15 cellular contexts compared by ENCODE assay signal in the genomic region with DNA sequence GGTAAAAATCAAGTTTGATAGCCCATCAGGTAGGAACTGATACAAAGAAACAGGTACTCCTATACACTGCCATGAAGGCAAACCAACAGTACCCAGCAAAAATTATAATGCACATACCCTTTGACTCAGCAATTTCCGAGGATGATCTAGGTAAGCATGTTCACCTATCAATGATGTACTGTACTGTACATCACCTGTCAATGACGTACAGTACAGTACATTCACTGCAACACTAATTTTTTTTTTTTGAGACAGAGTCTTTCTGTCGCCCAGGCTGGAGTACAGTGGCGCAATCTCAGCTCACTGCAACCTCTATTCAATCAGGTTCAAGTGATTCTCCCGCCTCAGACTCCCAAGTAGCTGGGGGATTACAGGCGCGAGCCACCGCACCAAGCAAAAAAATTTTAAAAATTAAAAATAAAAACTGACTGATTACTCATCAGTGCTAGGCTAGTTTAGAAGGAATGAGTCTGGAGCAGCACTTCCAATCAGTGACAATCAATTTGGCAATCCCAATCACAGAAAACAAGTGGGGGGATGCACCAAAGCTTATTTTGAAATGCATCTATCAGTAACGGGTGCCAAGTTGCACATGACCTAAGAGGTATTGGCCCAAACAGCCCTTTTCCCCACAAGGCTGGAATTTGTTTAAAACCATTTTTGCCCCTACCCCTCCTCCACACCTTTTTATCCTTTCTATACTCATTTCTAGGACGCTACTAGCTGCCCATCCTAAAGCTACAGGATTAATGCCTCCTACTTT. TPM values are rescaled to one million over a fixed set of nuclear protein-coding genes. Genes with fewer than 3 reads are reported as not detected.
DNase-seq lines count a peak whose midpoint lies in the region; ATAC-seq lines count a peak whose summit lies in the region.
"Had no signal": no experiment of that assay in that cellular context is flagged by ENCODE, and none has a peak within 500 bp of the region (broad histone marks: within the 10 kb centered on the region; RNA-seq: fewer than 3 reads in every experiment).

No MANE protein-coding gene starts in this region.

- no peak overlapping the region for H3K4me3 Mint-ChIP-seq in stimulated activated naive CD8-positive, alpha-beta T cell treated with anti-CD3 and anti-CD28 coated beads, Interleukin-15, Interleukin-2, amounts not matched to agents 100 ng/mL and 50 ng/mL, for 24 hours
- peak overlapping the region; percentile 53 for H3K4me3 Mint-ChIP-seq in T-helper 17 cell

- peaks cover 84% of the 10 kb centered on the region for H3K36me3 Mint-ChIP-seq in stimulated activated naive CD8-positive, alpha-beta T cell treated with anti-CD3 and anti-CD28 coated beads, Interleukin-15, Interleukin-2, amounts not matched to agents 100 ng/mL and 50 ng/mL, for 24 hours (ENCODE audit: low read depth)
- peaks cover 6% of the 10 kb centered on the region for H3K36me3 Mint-ChIP-seq in T-helper 17 cell (ENCODE audit: low read depth)

- H3K9me3 ChIP-seq in T-helper 17 cell (ENCODE audit: control insufficient read depth, low read length, poor library complexity, severe bottlenecking) (no peaks in the 10 kb centered on the region), aorta (ENCODE audit: control insufficient read depth, low read length) (no peaks in the 10 kb centered on the region)
- H3K9me3 ChIP-seq: BLaER1, tibial artery had no signal

- H3K27me3 Mint-ChIP-seq in stimulated activated naive CD8-positive, alpha-beta T cell treated with anti-CD3 and anti-CD28 coated beads, Interleukin-15, Interleukin-2, amounts not matched to agents 100 ng/mL and 50 ng/mL, for 24 hours, result no peaks in the 10 kb centered on the region
- no peaks in the 10 kb centered on the region for H3K27me3 Mint-ChIP-seq in T-helper 17 cell

- no peak for DNase-seq in stimulated activated naive CD8-positive, alpha-beta T cell treated with anti-CD3 and anti-CD28 coated beads, Interleukin-15, Interleukin-2, amounts not matched to agents 100 U/mL and 50 U/mL, for 24 hours
- DNase-seq in T-helper 17 cell (no peak), aorta (no peak), sciatic nerve (ENCODE audit: low spot score) (no peak), NCI-H774 (lab: John Stamatoyannopoulos, UW) (no peak)
- DNase-seq: activated CD8-positive, alpha-beta memory T cell treated with anti-CD3 and anti-CD28 coated beads, Interleukin-2, amount 50 U/mL, for 4 hours; hippocampal formation; MM.1S; NCI-H2171 treated with DMSO at 0.1 percent for 48 hours; tibial artery had no signal

- H3K27ac ChIP-seq in aorta (ENCODE audit: low read depth in 1 of 2, low read length in 2 of 2), result no peak overlapping the region
- H3K27ac ChIP-seq: BLaER1, coronary artery, tibial artery had no signal

- peaks cover 64% of the 10 kb centered on the region for H3K4me1 Mint-ChIP-seq in stimulated activated naive CD8-positive, alpha-beta T cell treated with anti-CD3 and anti-CD28 coated beads, Interleukin-15, Interleukin-2, amounts not matched to agents 100 ng/mL and 50 ng/mL, for 24 hours (ENCODE audit: low read depth)
- peaks cover 42% of the 10 kb centered on the region for H3K4me1 Mint-ChIP-seq in T-helper 17 cell

- H3K4me3 ChIP-seq in aorta (ENCODE audit: low read length in 2 of 2), result no peak overlapping the region
- H3K4me3 ChIP-seq: BLaER1, coronary artery, tibial artery had no signal

- H3K36me3 ChIP-seq in aorta (ENCODE audit: control insufficient read depth in 1 of 2, insufficient read depth in 2 of 2, low read length in 1 of 2), result peaks cover 3 to 5% of the 10 kb centered on the region in 2 donors

- ATAC-seq in stimulated activated naive CD8-positive, alpha-beta T cell treated with anti-CD3 and anti-CD28 coated beads, Interleukin-15, Interleukin-2, amounts not matched to agents 100 U/mL and 50 U/mL, for 24 hours, result no peak
- ATAC-seq in T-helper 17 cell, result peak; percentile 39
- peak; percentile 21 for ATAC-seq in esophagus mucosa
- ATAC-seq in aorta (ENCODE audit: low FRiP score), result peak; percentile 12
- ATAC-seq in sciatic nerve, result no peak
- no peak for ATAC-seq in GM18502 (IDR thresholded peaks at IDR 0.05; ENCODE audit: poor library complexity, unreplicated experiment)

- H3K27ac Mint-ChIP-seq in stimulated activated naive CD8-positive, alpha-beta T cell treated with anti-CD3 and anti-CD28 coated beads, Interleukin-15, Interleukin-2, amounts not matched to agents 100 ng/mL and 50 ng/mL, for 24 hours, result peak overlapping the region; percentile 18
- peak overlapping the region; percentile 98 for H3K27ac Mint-ChIP-seq in T-helper 17 cell

- no peaks in the 10 kb centered on the region for H3K9me3 Mint-ChIP-seq in stimulated activated naive CD8-positive, alpha-beta T cell treated with anti-CD3 and anti-CD28 coated beads, Interleukin-15, Interleukin-2, amounts not matched to agents 100 ng/mL and 50 ng/mL, for 24 hours

- intact Hi-C loops in aorta (cut with DNase I), result loop anchor here (2.0 to 5.0 kb wide), 5 partner anchors 14 to 428 kb away; no protein-coding TSS in a partner anchor
- intact Hi-C loops in sciatic nerve (cut with DNase I), result loop anchor here (5.0 kb wide), 2 partner anchors 161 to 206 kb away; no protein-coding TSS in a partner anchor

- 75 to 82% methylated on average over 10 of the region's 10 CpGs for WGBS in aorta, 2 donors

- H3K27me3 ChIP-seq in aorta (ENCODE audit: control insufficient read depth in 1 of 2, insufficient read depth in 2 of 2, low read length in 1 of 2), result no peaks in the 10 kb centered on the region
- H3K27me3 ChIP-seq: BLaER1, tibial artery had no signal

- H3K4me1 ChIP-seq in aorta (ENCODE audit: control insufficient read depth in 1 of 2, insufficient read depth in 2 of 2, low read length in 2 of 2), result no peaks in the 10 kb centered on the region

RNA-seq across cellular contexts. Expression of gene SRSF7, which starts 8.2 kb away (rescaled TPM):
- total RNA-seq in T-helper 17 cell, result 100 to 1,000 TPM; 558 to 772 TPM
- 96.2 TPM for total RNA-seq in esophagus mucosa
- 100 to 1,000 TPM; 117 to 125 TPM for total RNA-seq in aorta
- 100 to 1,000 TPM in 1 of 2 donors, 10 to 100 TPM in 1; 69.2 to 101 TPM for polyA plus RNA-seq in aorta
- 121 TPM for total RNA-seq in sciatic nerve

RNA-seq across cellular contexts. Expression of gene GEMIN6, which starts 35.0 kb away (rescaled TPM):
- total RNA-seq in T-helper 17 cell (1 to 10 TPM; 3.2 to 4.3 TPM), esophagus mucosa (7.9 TPM), aorta (1 to 10 TPM; 6.0 to 8.0 TPM), sciatic nerve (9.6 TPM)
- 1 to 10 TPM; 3.5 to 7.5 TPM for polyA plus RNA-seq in aorta

Comparison
In these comparisons a context has a peak if more than half of its experiments do, and no peak if none do; other contexts are left out.
1. ATAC-seq: peak in T-helper 17 cell (single experiment), esophagus mucosa (single experiment) and aorta (single experiment); none in stimulated activated naive CD8-positive, alpha-beta T cell treated with anti-CD3 and anti-CD28 coated beads, Interleukin-15, Interleukin-2, amounts not matched to agents 100 U/mL and 50 U/mL, for 24 hours (single experiment), sciatic nerve (single experiment) and GM18502 (single experiment).